ENCODE assay signal across 25 cellular contexts in genomic region chr21:39057121-39057520, GRCh38.
DNase-seq lines count a peak whose midpoint lies in the region; ATAC-seq and TF ChIP-seq lines count a peak whose summit lies in the region.
"Had no signal": no experiment of that assay in that cellular context is flagged by ENCODE, and none has a peak within 500 bp of the region (broad histone marks: within the 10 kb centered on the region; RNA-seq: fewer than 3 reads in every experiment).

No MANE protein-coding gene starts in this region.

- CTCF ChIA-PET in WTC11 (lab: Charles Lee), result no interaction called here

- no peak overlapping the region for H3K27ac Mint-ChIP-seq in WTC11
- H3K27ac Mint-ChIP-seq: activated T-cell treated with anti-CD3 and anti-CD28 coated beads, Interleukin-2, amount 50 U/mL, for 72 hours; B cell; natural killer cell; T-cell had no signal

- H3K4me1 Mint-ChIP-seq in WTC11, result no peaks in the 10 kb centered on the region
- H3K4me1 Mint-ChIP-seq: B cell; central memory CD8-positive, alpha-beta T cell; natural killer cell; T-cell had no signal

- H3K27me3 ChIP-seq in thymus (ENCODE audit: control insufficient read depth, insufficient read depth), result no peaks in the 10 kb centered on the region
- H3K27me3 ChIP-seq: esophagus squamous epithelium, ovary, uterus had no signal

- peak; percentile 58 for DNase-seq in NCI-H2171 treated with DMSO at 0.1 percent for 48 hours (lab: John Stamatoyannopoulos, UW)
- DNase-seq in NCI-H2171 (lab: John Stamatoyannopoulos, UW), result no peak
- DNase-seq in NCI-H2081 (lab: John Stamatoyannopoulos, UW), result peak; percentile 57 to 82
- DNase-seq in RPMI8226, result peak; percentile 72
- no peak for DNase-seq in superior temporal gyrus (ENCODE audit: extremely low spot score)
- DNase-seq in WTC11 (ENCODE audit: low spot score), result no peak
- DNase-seq: activated naive CD4-positive, alpha-beta T cell treated with anti-CD3 and anti-CD28 coated beads, Interleukin-2, amount 50 U/mL, for 16 hours; activated T-cell treated with anti-CD3 and anti-CD28 coated beads, Interleukin-2, amount 50 U/mL, for 72 hours; anterior cingulate cortex; esophagus squamous epithelium; GDM1; KBM-7; mesenchymal stem cell; natural killer cell; NCI-H524 treated with DMSO at 0.1 percent for 48 hours; ovary; right cardiac atrium; SIG-M5; stimulated activated CD4-positive, alpha-beta T cell treated with anti-CD3 and anti-CD28 coated beads, Interleukin-12 subunit alpha, Interleukin-12 subunit beta, amount 100 ng/mL, for 4 hours; T-cell; uterus had no signal

- ATAC-seq in GM21447 (IDR thresholded peaks at IDR 0.05; ENCODE audit: unreplicated experiment) (no peak), WTC11 (no peak; the same call in 1 of the 2 replicates)
- ATAC-seq: activated T-cell treated with anti-CD3 and anti-CD28 coated beads, Interleukin-2, amount 50 U/mL, for 72 hours; natural killer cell; right cardiac atrium; T-cell had no signal

- H3K36me3 ChIP-seq in thymus (ENCODE audit: control insufficient read depth, insufficient read depth), result no peaks in the 10 kb centered on the region
- H3K36me3 ChIP-seq: esophagus squamous epithelium, ovary, uterus had no signal

- 84% methylated on average over 2 of the region's 2 CpGs for WGBS in thymus

- H3K4me1 ChIP-seq in thymus (ENCODE audit: control insufficient read depth, insufficient read depth, low read length), result no peaks in the 10 kb centered on the region
- H3K4me1 ChIP-seq: uterus had no signal

- no peaks in the 10 kb centered on the region; the same call in 1 of the 2 replicates for H3K27me3 Mint-ChIP-seq in WTC11 (ENCODE audit: low read depth)

- H3K36me3 Mint-ChIP-seq in WTC11, result no peaks in the 10 kb centered on the region
- H3K36me3 Mint-ChIP-seq: natural killer cell, T-cell had no signal

- no peak overlapping the region for H3K4me3 ChIP-seq in thymus (ENCODE audit: low read length)
- H3K4me3 ChIP-seq: esophagus squamous epithelium, ovary, uterus had no signal

- no peak overlapping the region for H3K4me3 Mint-ChIP-seq in WTC11
- H3K4me3 Mint-ChIP-seq: activated T-cell treated with anti-CD3 and anti-CD28 coated beads, Interleukin-2, amount 50 U/mL, for 72 hours; B cell; central memory CD8-positive, alpha-beta T cell; natural killer cell; T-cell had no signal

- POLR2A ChIA-PET in WTC11 (lab: Charles Lee), result no interaction called here

- H3K9me3 ChIP-seq in thymus (ENCODE audit: control insufficient read depth), result no peaks in the 10 kb centered on the region
- H3K9me3 ChIP-seq: esophagus squamous epithelium, ovary, uterus had no signal

- no peaks in the 10 kb centered on the region for H3K9me3 Mint-ChIP-seq in WTC11
- H3K9me3 Mint-ChIP-seq: activated T-cell treated with anti-CD3 and anti-CD28 coated beads, Interleukin-2, amount 50 U/mL, for 72 hours; central memory CD8-positive, alpha-beta T cell; natural killer cell; T-cell had no signal

- TF ChIP-seq CTCF in WTC11 (IDR thresholded peaks at IDR 0.05), result no peak

- H3K27ac ChIP-seq in thymus (ENCODE audit: low read depth), result peak overlapping the region; percentile 15
- H3K27ac ChIP-seq: ovary had no signal

TF ChIP-seq in WTC11, 78 proteins besides CTCF, POLR2A, EP300 and RAD21 (continues in another document):
- TF ChIP-seq HMGA2 (CRISPR knock-in tag; IDR thresholded peaks at IDR 0.05) (no peak), E2F4 (CRISPR knock-in tag; IDR thresholded peaks at IDR 0.05; ENCODE audit: borderline replicate concordance, low read depth) (no peak), ETV6 (CRISPR knock-in tag; IDR thresholded peaks at IDR 0.05) (no peak), MLX (CRISPR knock-in tag; IDR thresholded peaks at IDR 0.05) (no peak), MYBL2 (CRISPR knock-in tag; IDR thresholded peaks at IDR 0.05) (no peak), NR2C2 (CRISPR knock-in tag; IDR thresholded peaks at IDR 0.05) (no peak), NFE2L1 (CRISPR knock-in tag; IDR thresholded peaks at IDR 0.05) (no peak), JUN (CRISPR knock-in tag; IDR thresholded peaks at IDR 0.05) (no peak), ZNF416 (CRISPR knock-in tag; IDR thresholded peaks at IDR 0.05) (no peak), USF1 (CRISPR knock-in tag; IDR thresholded peaks at IDR 0.05) (no peak)
- TF ChIP-seq, protein P1, sequence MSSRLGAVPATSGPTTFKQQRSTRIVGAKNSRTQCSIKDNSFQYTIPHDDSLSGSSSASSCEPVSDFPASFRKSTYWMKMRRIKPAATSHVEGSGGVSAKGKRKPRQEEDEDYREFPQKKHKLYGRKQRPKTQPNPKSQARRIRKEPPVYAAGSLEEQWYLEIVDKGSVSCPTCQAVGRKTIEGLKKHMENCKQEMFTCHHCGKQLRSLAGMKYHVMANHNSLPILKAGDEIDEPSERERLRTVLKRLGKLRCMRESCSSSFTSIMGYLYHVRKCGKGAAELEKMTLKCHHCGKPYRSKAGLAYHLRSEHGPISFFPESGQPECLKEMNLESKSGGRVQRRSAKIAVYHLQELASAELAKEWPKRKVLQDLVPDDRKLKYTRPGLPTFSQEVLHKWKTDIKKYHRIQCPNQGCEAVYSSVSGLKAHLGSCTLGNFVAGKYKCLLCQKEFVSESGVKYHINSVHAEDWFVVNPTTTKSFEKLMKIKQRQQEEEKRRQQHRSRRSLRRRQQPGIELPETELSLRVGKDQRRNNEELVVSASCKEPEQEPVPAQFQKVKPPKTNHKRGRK (CRISPR knock-in tag; IDR thresholded peaks at IDR 0.05; ENCODE audit: borderline replicate concordance), result no peak
- TF ChIP-seq, protein P2, sequence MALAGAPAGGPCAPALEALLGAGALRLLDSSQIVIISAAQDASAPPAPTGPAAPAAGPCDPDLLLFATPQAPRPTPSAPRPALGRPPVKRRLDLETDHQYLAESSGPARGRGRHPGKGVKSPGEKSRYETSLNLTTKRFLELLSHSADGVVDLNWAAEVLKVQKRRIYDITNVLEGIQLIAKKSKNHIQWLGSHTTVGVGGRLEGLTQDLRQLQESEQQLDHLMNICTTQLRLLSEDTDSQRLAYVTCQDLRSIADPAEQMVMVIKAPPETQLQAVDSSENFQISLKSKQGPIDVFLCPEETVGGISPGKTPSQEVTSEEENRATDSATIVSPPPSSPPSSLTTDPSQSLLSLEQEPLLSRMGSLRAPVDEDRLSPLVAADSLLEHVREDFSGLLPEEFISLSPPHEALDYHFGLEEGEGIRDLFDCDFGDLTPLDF (CRISPR knock-in tag; IDR thresholded peaks at IDR 0.05), result no peak
- TF ChIP-seq, protein P3, sequence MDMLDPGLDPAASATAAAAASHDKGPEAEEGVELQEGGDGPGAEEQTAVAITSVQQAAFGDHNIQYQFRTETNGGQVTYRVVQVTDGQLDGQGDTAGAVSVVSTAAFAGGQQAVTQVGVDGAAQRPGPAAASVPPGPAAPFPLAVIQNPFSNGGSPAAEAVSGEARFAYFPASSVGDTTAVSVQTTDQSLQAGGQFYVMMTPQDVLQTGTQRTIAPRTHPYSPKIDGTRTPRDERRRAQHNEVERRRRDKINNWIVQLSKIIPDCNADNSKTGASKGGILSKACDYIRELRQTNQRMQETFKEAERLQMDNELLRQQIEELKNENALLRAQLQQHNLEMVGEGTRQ (CRISPR knock-in tag; IDR thresholded peaks at IDR 0.05), result no peak
- TF ChIP-seq, protein P4, sequence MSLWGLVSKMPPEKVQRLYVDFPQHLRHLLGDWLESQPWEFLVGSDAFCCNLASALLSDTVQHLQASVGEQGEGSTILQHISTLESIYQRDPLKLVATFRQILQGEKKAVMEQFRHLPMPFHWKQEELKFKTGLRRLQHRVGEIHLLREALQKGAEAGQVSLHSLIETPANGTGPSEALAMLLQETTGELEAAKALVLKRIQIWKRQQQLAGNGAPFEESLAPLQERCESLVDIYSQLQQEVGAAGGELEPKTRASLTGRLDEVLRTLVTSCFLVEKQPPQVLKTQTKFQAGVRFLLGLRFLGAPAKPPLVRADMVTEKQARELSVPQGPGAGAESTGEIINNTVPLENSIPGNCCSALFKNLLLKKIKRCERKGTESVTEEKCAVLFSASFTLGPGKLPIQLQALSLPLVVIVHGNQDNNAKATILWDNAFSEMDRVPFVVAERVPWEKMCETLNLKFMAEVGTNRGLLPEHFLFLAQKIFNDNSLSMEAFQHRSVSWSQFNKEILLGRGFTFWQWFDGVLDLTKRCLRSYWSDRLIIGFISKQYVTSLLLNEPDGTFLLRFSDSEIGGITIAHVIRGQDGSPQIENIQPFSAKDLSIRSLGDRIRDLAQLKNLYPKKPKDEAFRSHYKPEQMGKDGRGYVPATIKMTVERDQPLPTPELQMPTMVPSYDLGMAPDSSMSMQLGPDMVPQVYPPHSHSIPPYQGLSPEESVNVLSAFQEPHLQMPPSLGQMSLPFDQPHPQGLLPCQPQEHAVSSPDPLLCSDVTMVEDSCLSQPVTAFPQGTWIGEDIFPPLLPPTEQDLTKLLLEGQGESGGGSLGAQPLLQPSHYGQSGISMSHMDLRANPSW (CRISPR knock-in tag; conservative IDR thresholded peaks at IDR 0.05; ENCODE audit: low read depth), result no peak

Comparison
In these comparisons a context has a peak if more than half of its experiments do, and no peak if none do; other contexts are left out.
1. DNase-seq: peak in NCI-H2171 treated with DMSO at 0.1 percent for 48 hours (single experiment), NCI-H2081 (2 of 2) and RPMI8226 (single experiment); none in NCI-H2171 (single experiment), superior temporal gyrus (single experiment) and WTC11 (single experiment).